In genomic region chr12:89379100-89379838, GRCh38 we compare ENCODE assay signal across 17 cellular contexts. TPM values are rescaled to one million over a fixed set of nuclear protein-coding genes. Genes with fewer than 3 reads are reported as not detected.
DNase-seq lines count a peak whose midpoint lies in the region; ATAC-seq, FAIRE-seq and TF ChIP-seq lines count a peak whose summit lies in the region.
"Had no signal": no experiment of that assay in that cellular context is flagged by ENCODE, and none has a peak within 500 bp of the region (broad histone marks: within the 10 kb centered on the region; RNA-seq: fewer than 3 reads in every experiment).

No MANE protein-coding gene starts in this region.

- no peak overlapping the region for H4K5ac ChIP-seq in mesendoderm (ENCODE audit: low read length)

- no peak for DNase-seq in kidney
- DNase-seq in mesendoderm, result peak; percentile 61
- DNase-seq in renal cortical epithelial cell (ENCODE audit: low read depth), result peak; percentile 74
- no peak for DNase-seq in activated CD4-positive, CD25-positive, alpha-beta regulatory T cell treated with anti-CD3 and anti-CD28 coated beads, Interleukin-2, amount 50 U/mL, for 72 hours
- no peak for DNase-seq in activated naive CD8-positive, alpha-beta T cell treated with anti-CD3 and anti-CD28 coated beads for 36 hours
- DNase-seq: DMS153, HCEC 1CT, NCI-H1436 treated with DMSO at 0.1 percent for 48 hours, NCI-H2029 treated with DMSO at 0.1 percent for 48 hours, NCI-H748 treated with DMSO at 0.1 percent for 48 hours, OCI-M1, SIG-M5 had no signal

- peaks cover 14% of the 10 kb centered on the region for H3K4me1 Mint-ChIP-seq in activated naive CD8-positive, alpha-beta T cell treated with anti-CD3 and anti-CD28 coated beads for 36 hours

- H3K9me3 Mint-ChIP-seq in activated naive CD8-positive, alpha-beta T cell treated with anti-CD3 and anti-CD28 coated beads for 36 hours, result no peaks in the 10 kb centered on the region

- no peaks in the 10 kb centered on the region for H3K79me1 ChIP-seq in mesendoderm (ENCODE audit: low read length)

- H2BK5ac ChIP-seq in mesendoderm (ENCODE audit: low read length), result no peak overlapping the region

- H2BK15ac ChIP-seq in mesendoderm (replicated peaks; ENCODE audit: low read depth), result no peak overlapping the region

- H3K9ac ChIP-seq in HUES48 (ENCODE audit: low read depth, low read length) (no peak overlapping the region), kidney (ENCODE audit: low read length in 2 of 2) (no peak overlapping the region), mesendoderm (ENCODE audit: low read length) (no peak overlapping the region)
- H3K9ac ChIP-seq: KMS-11 had no signal

- H3K27me3 ChIP-seq in HUES48 (ENCODE audit: control insufficient read depth, insufficient read depth, low read length) (no peaks in the 10 kb centered on the region), mesendoderm (ENCODE audit: insufficient read depth, low read length, poor library complexity) (no peaks in the 10 kb centered on the region), gastroesophageal sphincter (no peaks in the 10 kb centered on the region)

- ATAC-seq in GM18861 (IDR thresholded peaks at IDR 0.05; ENCODE audit: unreplicated experiment) (no peak), gastroesophageal sphincter (no peak)

- FAIRE-seq in kidney (lab: Jason Lieb, UNC), result no peak

- peak overlapping the region; percentile 42 for H3K18ac ChIP-seq in mesendoderm (ENCODE audit: low read length)

- intact Hi-C loops in kidney (cut with DNase I), result no loop called here

- H3K4me3 ChIP-seq in HUES48 (ENCODE audit: low read depth, low read length) (no peak overlapping the region), kidney (ENCODE audit: low read length in 2 of 2) (no peak overlapping the region), mesendoderm (ENCODE audit: low read length) (no peak overlapping the region), gastroesophageal sphincter (no peak overlapping the region)

- H3K4me2 ChIP-seq in mesendoderm (ENCODE audit: low read length), result no peak overlapping the region
- H3K4me2 ChIP-seq: KMS-11 had no signal

- no peak overlapping the region for H3K23ac ChIP-seq in mesendoderm (ENCODE audit: low read length)

- H3K27ac Mint-ChIP-seq in activated naive CD8-positive, alpha-beta T cell treated with anti-CD3 and anti-CD28 coated beads for 36 hours, result no peak overlapping the region

- H3K4me3 Mint-ChIP-seq in activated naive CD8-positive, alpha-beta T cell treated with anti-CD3 and anti-CD28 coated beads for 36 hours, result no peak overlapping the region
- H3K4me3 Mint-ChIP-seq: CD14-positive monocyte had no signal

- H3K79me2 ChIP-seq in mesendoderm (ENCODE audit: control insufficient read depth, insufficient read depth, low read length), result no peaks in the 10 kb centered on the region

- no CpG with 5 or more reads among the region's 6 CpGs for WGBS in mesendoderm (ENCODE audit: extremely low coverage, insufficient coverage, low lambda C conversion rate)
- 86 to 92% methylated on average over 5 of the region's 6 CpGs for WGBS in gastroesophageal sphincter (ENCODE audit: low coverage in 1 of 2), 2 donors

- no peak overlapping the region for H3K4ac ChIP-seq in mesendoderm (ENCODE audit: low read depth, low read length)

- H3K56ac ChIP-seq in mesendoderm (ENCODE audit: low read length), result no peak overlapping the region

- no peak for TF ChIP-seq CTCF in kidney (IDR thresholded peaks at IDR 0.05; ENCODE audit: borderline replicate concordance, extremely low read depth, insufficient read depth)
- TF ChIP-seq CTCF in gastroesophageal sphincter (IDR thresholded peaks at IDR 0.05), result no peak

- no peak overlapping the region for H2AK5ac ChIP-seq in mesendoderm (ENCODE audit: low read length)

- no peaks in the 10 kb centered on the region for H3K36me3 ChIP-seq in HUES48 (ENCODE audit: control insufficient read depth, insufficient read depth, low read length)
- H3K36me3 ChIP-seq in kidney (ENCODE audit: control insufficient read depth in 1 of 2, insufficient read depth in 2 of 2, low read length in 2 of 2), result no peaks in the 10 kb centered on the region
- no peaks in the 10 kb centered on the region for H3K36me3 ChIP-seq in mesendoderm (ENCODE audit: control insufficient read depth, insufficient read depth, low read length)
- peaks cover 0 to 5% of the 10 kb centered on the region in 2 donors for H3K36me3 ChIP-seq in gastroesophageal sphincter

- no peaks in the 10 kb centered on the region for H3K27me3 Mint-ChIP-seq in activated naive CD8-positive, alpha-beta T cell treated with anti-CD3 and anti-CD28 coated beads for 36 hours

- no peak overlapping the region for H2BK120ac ChIP-seq in mesendoderm (ENCODE audit: low read depth, low read length)

- TF ChIP-seq EP300 in gastroesophageal sphincter (IDR thresholded peaks at IDR 0.05), result no peak

- no peak overlapping the region for H4K8ac ChIP-seq in mesendoderm (ENCODE audit: low read depth, low read length)

- peaks cover 4% of the 10 kb centered on the region for H3K36me3 Mint-ChIP-seq in activated naive CD8-positive, alpha-beta T cell treated with anti-CD3 and anti-CD28 coated beads for 36 hours
- H3K36me3 Mint-ChIP-seq: CD14-positive monocyte had no signal

- H3K9me3 ChIP-seq in HUES48 (ENCODE audit: control insufficient read depth, insufficient read depth, low read length) (no peaks in the 10 kb centered on the region), kidney (ENCODE audit: control insufficient read depth in 1 of 2, low read length in 2 of 2) (no peaks in the 10 kb centered on the region), gastroesophageal sphincter (no peaks in the 10 kb centered on the region)

- no peak for TF ChIP-seq POLR2A in gastroesophageal sphincter (IDR thresholded peaks at IDR 0.05)

- H3K27ac ChIP-seq in HUES48 (ENCODE audit: low read depth, low read length), result peak overlapping the region; percentile 2
- H3K27ac ChIP-seq in kidney (ENCODE audit: low read depth in 2 of 2, low read length in 2 of 2), result peak overlapping the region; percentile 45 to 73
- H3K27ac ChIP-seq in mesendoderm (ENCODE audit: low read depth, low read length), result no peak overlapping the region
- no peak overlapping the region for H3K27ac ChIP-seq in gastroesophageal sphincter
- H3K27ac ChIP-seq: KMS-11 had no signal

- peaks cover 14% of the 10 kb centered on the region for H3K4me1 ChIP-seq in HUES48 (ENCODE audit: control insufficient read depth, insufficient read depth, low read length)
- peaks cover 14 to 20% of the 10 kb centered on the region in 2 donors for H3K4me1 ChIP-seq in kidney (ENCODE audit: control insufficient read depth in 1 of 2, insufficient read depth in 1 of 2, low read depth in 1 of 2, low read length in 2 of 2)
- H3K4me1 ChIP-seq in mesendoderm (ENCODE audit: control insufficient read depth, low read depth, low read length), result no peaks in the 10 kb centered on the region
- H3K4me1 ChIP-seq in gastroesophageal sphincter, result peaks cover 3 to 29% (median 10%) of the 10 kb centered on the region in 3 donors

RNA-seq across cellular contexts. Expression of gene DUSP6, which starts 27.0 kb away (rescaled TPM):
- 91.8 TPM for total RNA-seq in kidney
- polyA plus RNA-seq in kidney (ENCODE audit: insufficient read depth, low read depth, low replicate concordance), result 35.3 TPM
- polyA plus RNA-seq in mesendoderm (2013, experiment 1 of 2), result 30.5 TPM
- polyA plus RNA-seq in mesendoderm (2013, experiment 2 of 2), result 30.1 TPM
- 33.6 and 33.9 TPM in 2 replicates for total RNA-seq in renal cortical epithelial cell
- 10 to 100 TPM; 52.8 to 73.8 (median 58.5) TPM for total RNA-seq in gastroesophageal sphincter
- total RNA-seq in activated naive CD8-positive, alpha-beta T cell treated with anti-CD3 and anti-CD28 coated beads for 36 hours, result 10 to 100 TPM; 15.3 to 15.6 TPM

Comparison
In these comparisons a context has a peak if more than half of its experiments do, and no peak if none do; other contexts are left out.
1. H3K27ac ChIP-seq: peak in HUES48 (single experiment) and kidney (2 of 2); none in mesendoderm (single experiment) and gastroesophageal sphincter (0 of 4).
2. DNase-seq: peak in mesendoderm (single experiment) and renal cortical epithelial cell (single experiment); none in kidney (single experiment), activated CD4-positive, CD25-positive, alpha-beta regulatory T cell treated with anti-CD3 and anti-CD28 coated beads, Interleukin-2, amount 50 U/mL, for 72 hours (single experiment) and activated naive CD8-positive, alpha-beta T cell treated with anti-CD3 and anti-CD28 coated beads for 36 hours (single experiment).